Comparison of ENCODE assay signal across 34 cellular contexts in the genomic region with DNA sequence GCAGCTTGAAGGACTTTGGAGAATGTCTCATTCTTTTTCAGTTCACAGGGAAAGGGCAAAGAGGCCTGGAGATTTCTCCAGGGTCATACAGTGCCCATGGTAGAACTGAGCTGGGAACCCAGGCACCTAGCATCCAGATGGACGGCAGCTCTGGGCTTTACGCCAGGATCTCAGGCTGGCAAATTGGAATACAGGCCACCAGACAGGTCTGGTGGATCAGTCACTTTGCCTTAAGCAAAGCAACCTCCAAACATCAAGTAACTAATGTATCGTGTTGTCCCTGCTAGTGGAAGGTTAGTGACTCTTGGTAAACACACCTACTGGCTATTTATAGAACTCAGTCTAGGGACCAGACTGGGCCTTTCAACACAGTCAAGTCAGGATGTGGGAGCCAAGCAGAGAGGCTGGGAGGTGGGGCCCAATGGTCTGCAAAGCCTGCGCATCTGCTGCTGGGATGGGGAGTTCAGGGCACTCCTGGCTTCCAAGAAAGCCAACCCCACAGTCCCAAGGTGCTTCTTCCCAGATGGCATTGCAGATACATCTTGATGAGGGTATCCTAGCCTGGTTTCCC. TPM values are rescaled to one million over a fixed set of nuclear protein-coding genes. Genes with fewer than 3 reads are reported as not detected.
DNase-seq lines count a peak whose midpoint lies in the region; ATAC-seq and TF ChIP-seq lines count a peak whose summit lies in the region.
"Had no signal": no experiment of that assay in that cellular context is flagged by ENCODE, and none has a peak within 500 bp of the region (broad histone marks: within the 10 kb centered on the region; RNA-seq: fewer than 3 reads in every experiment).

No MANE protein-coding gene starts in this region.

- ATAC-seq in esophagus mucosa: peak; percentile 13
- no peak for ATAC-seq in activated CD8-positive, alpha-beta T cell treated with anti-CD3 and anti-CD28 coated beads for 36 hours
- ATAC-seq: left colon; stimulated activated effector memory CD8-positive, alpha-beta T cell treated with anti-CD3 and anti-CD28 coated beads, Interleukin-12 subunit alpha, Interleukin-12 subunit beta, amount 100 ng/mL, for 72 hours had no signal

- no peak overlapping the region for H3K4me3 ChIP-seq in LNCaP clone FGC (ENCODE audit: low read depth, low read length)
- H3K4me3 ChIP-seq: ascending aorta, HAP-1, Peyer's patch, right atrium auricular region, SJSA1, spleen had no signal

- intact Hi-C loops in activated CD8-positive, alpha-beta T cell treated with anti-CD3 and anti-CD28 coated beads for 36 hours (cut with micrococcal nuclease): no loop called here

- H3K27me3 Mint-ChIP-seq in activated CD8-positive, alpha-beta T cell treated with anti-CD3 and anti-CD28 coated beads for 36 hours: peaks cover 5% of the 10 kb centered on the region

- CTCF ChIA-PET in activated CD8-positive, alpha-beta T cell treated with anti-CD3 and anti-CD28 coated beads for 36 hours (lab: Charles Lee): no interaction called here

- TF ChIP-seq CTCF in 22Rv1 (IDR thresholded peaks at IDR 0.05) (no peak), LNCaP clone FGC (IDR thresholded peaks at IDR 0.05; ENCODE audit: control insufficient read depth, extremely low read depth, insufficient read depth) (no peak)
- TF ChIP-seq CTCF in activated CD8-positive, alpha-beta T cell treated with anti-CD3 and anti-CD28 coated beads for 36 hours (IDR thresholded peaks at IDR 0.05): no peak

- POLR2A ChIA-PET in activated CD8-positive, alpha-beta T cell treated with anti-CD3 and anti-CD28 coated beads for 36 hours (lab: Charles Lee): interaction anchor here (1.2 kb wide), 1 partner anchor 27 kb away, joined by 3 read pairs; no protein-coding TSS in a partner anchor

- peaks cover 5% of the 10 kb centered on the region for H3K9me3 Mint-ChIP-seq in activated CD8-positive, alpha-beta T cell treated with anti-CD3 and anti-CD28 coated beads for 36 hours
- H3K9me3 Mint-ChIP-seq: activated naive CD8-positive, alpha-beta T cell treated with anti-CD3 and anti-CD28 coated beads, Interleukin-2, amount 10 ng/mL, durations not matched to agents 7 days and 5 days; dendritic cell treated with granulocyte-macrophage colony-stimulating factor and Interleukin-4, amounts not matched to agents 40 ng/mL and 50 ng/mL, for 4 days had no signal

- no peak overlapping the region for H3K27ac Mint-ChIP-seq in activated CD8-positive, alpha-beta T cell treated with anti-CD3 and anti-CD28 coated beads for 36 hours
- H3K27ac Mint-ChIP-seq: activated CD4-positive, alpha-beta memory T cell treated with anti-CD3 and anti-CD28 coated beads, Interleukin-2, amount 10 ng/mL, durations not matched to agents 7 days and 5 days; activated naive CD8-positive, alpha-beta T cell treated with anti-CD3 and anti-CD28 coated beads, Interleukin-2, amount 10 ng/mL, durations not matched to agents 7 days and 5 days; dendritic cell treated with granulocyte-macrophage colony-stimulating factor and Interleukin-4, amounts not matched to agents 40 ng/mL and 50 ng/mL, for 4 days; nephron progenitor cell; stimulated activated effector memory CD8-positive, alpha-beta T cell treated with anti-CD3 and anti-CD28 coated beads, Interleukin-12 subunit alpha, Interleukin-12 subunit beta, amount 100 ng/mL, for 72 hours had no signal

- peaks cover 2% of the 10 kb centered on the region for H3K36me3 Mint-ChIP-seq in activated CD8-positive, alpha-beta T cell treated with anti-CD3 and anti-CD28 coated beads for 36 hours (ENCODE audit: low read depth)
- H3K36me3 Mint-ChIP-seq: activated naive CD8-positive, alpha-beta T cell treated with anti-CD3 and anti-CD28 coated beads, Interleukin-2, amount 10 ng/mL, durations not matched to agents 7 days and 5 days; stimulated activated effector memory CD8-positive, alpha-beta T cell treated with anti-CD3 and anti-CD28 coated beads, Interleukin-12 subunit alpha, Interleukin-12 subunit beta, amount 100 ng/mL, for 72 hours had no signal

- H3K4me3 Mint-ChIP-seq in activated CD8-positive, alpha-beta T cell treated with anti-CD3 and anti-CD28 coated beads for 36 hours: no peak overlapping the region
- H3K4me3 Mint-ChIP-seq: activated CD4-positive, alpha-beta memory T cell treated with anti-CD3 and anti-CD28 coated beads, Interleukin-2, amount 10 ng/mL, durations not matched to agents 7 days and 5 days; activated naive CD8-positive, alpha-beta T cell treated with anti-CD3 and anti-CD28 coated beads, Interleukin-2, amount 10 ng/mL, durations not matched to agents 7 days and 5 days; CD8-positive, alpha-beta memory T cell; dendritic cell treated with granulocyte-macrophage colony-stimulating factor and Interleukin-4, amounts not matched to agents 40 ng/mL and 50 ng/mL, for 4 days; nephron progenitor cell; stimulated activated effector memory CD8-positive, alpha-beta T cell treated with anti-CD3 and anti-CD28 coated beads, Interleukin-12 subunit alpha, Interleukin-12 subunit beta, amount 100 ng/mL, for 72 hours had no signal

- H3K27ac ChIP-seq in 22Rv1: peak overlapping the region; percentile 75
- H3K27ac ChIP-seq: ascending aorta, parathyroid adenoma, Peyer's patch, right atrium auricular region, SJSA1, spleen had no signal

- H3K4me1 Mint-ChIP-seq in activated CD8-positive, alpha-beta T cell treated with anti-CD3 and anti-CD28 coated beads for 36 hours (ENCODE audit: low read depth): peaks cover 2% of the 10 kb centered on the region
- H3K4me1 Mint-ChIP-seq: activated CD4-positive, alpha-beta memory T cell treated with anti-CD3 and anti-CD28 coated beads, Interleukin-2, amount 10 ng/mL, durations not matched to agents 7 days and 5 days; CD8-positive, alpha-beta memory T cell; nephron progenitor cell; stimulated activated effector memory CD8-positive, alpha-beta T cell treated with anti-CD3 and anti-CD28 coated beads, Interleukin-12 subunit alpha, Interleukin-12 subunit beta, amount 100 ng/mL, for 72 hours had no signal

- DNase-seq in NCI-H2196 (lab: John Stamatoyannopoulos, UW; ENCODE audit: unreplicated experiment) (peak; percentile 20), NCI-H2196 treated with DMSO at 0.1 percent for 48 hours (lab: John Stamatoyannopoulos, UW; ENCODE audit: unreplicated experiment) (no peak), LNCaP clone FGC (ENCODE audit: low read depth) (peak; percentile 86), AG08395 (ENCODE audit: low spot score) (no peak), hippocampal formation (lab: John Stamatoyannopoulos, UW) (no peak)
- no peak for DNase-seq in activated CD8-positive, alpha-beta T cell treated with anti-CD3 and anti-CD28 coated beads for 36 hours
- DNase-seq: activated CD4-positive, alpha-beta memory T cell treated with anti-CD3 and anti-CD28 coated beads, Interleukin-2, amount 10 ng/mL, durations not matched to agents 7 days and 5 days; activated CD4-positive, alpha-beta T cell treated with anti-CD3 and anti-CD28 coated beads for 1 hour; activated gamma-delta T cell; activated naive CD8-positive, alpha-beta T cell treated with anti-CD3 and anti-CD28 coated beads, Interleukin-2, amount 10 ng/mL, durations not matched to agents 7 days and 5 days; activated T-cell treated with anti-CD3 and anti-CD28 coated beads for 4 hours; caudate nucleus; CD8-positive, alpha-beta memory T cell; DND-41; left colon; NCI-H1105 treated with DMSO at 0.1 percent for 48 hours; NCI-H1930; NCI-H226; nephron progenitor cell; NK-92 treated with Interleukin-12 subunit alpha and Interleukin-12 subunit beta, amount 100 ng/mL, for 24 hours; Peyer's patch; spleen; stimulated activated CD4-positive, alpha-beta T cell treated with anti-CD3 and anti-CD28 coated beads, Interleukin-4, amount 100 ng/mL, for 1 hour; substantia nigra; T-helper 1 cell had no signal

RNA-seq across cellular contexts. Expression of a gene that starts 30.2 kb away (rescaled TPM):
- total RNA-seq in esophagus mucosa: 2,110 TPM
- 1,000 to 10,000 TPM; 2,583 to 2,701 TPM for total RNA-seq in activated CD8-positive, alpha-beta T cell treated with anti-CD3 and anti-CD28 coated beads for 36 hours

Comparison
In these comparisons a context has a peak if more than half of its experiments do, and no peak if none do; other contexts are left out.
1. DNase-seq: peak in NCI-H2196 (single experiment) and LNCaP clone FGC (single experiment); none in NCI-H2196 treated with DMSO at 0.1 percent for 48 hours (single experiment), activated CD8-positive, alpha-beta T cell treated with anti-CD3 and anti-CD28 coated beads for 36 hours (single experiment), AG08395 (single experiment) and hippocampal formation (0 of 2).